6 cellular contexts compared by ENCODE assay signal in genomic region chr4:174224550-174224949, GRCh38.
"Had no signal": no experiment of that assay in that cellular context is flagged by ENCODE, and none has a peak within 500 bp of the region (broad histone marks: within the 10 kb centered on the region; RNA-seq: fewer than 3 reads in every experiment).

No MANE protein-coding gene starts in this region.

- H3K9me3 Mint-ChIP-seq: IgD-negative memory B cell had no signal

- H3K4me3 Mint-ChIP-seq: IgD-negative memory B cell had no signal

- FAIRE-seq: HTR-8/SVneo had no signal

- DNase-seq: IMR-90, KBM-7, KG1 had no signal

- H3K27ac ChIP-seq: HL-60 had no signal

- H3K36me3 Mint-ChIP-seq: IgD-negative memory B cell had no signal

- H3K27ac Mint-ChIP-seq: IgD-negative memory B cell had no signal
